8 cellular contexts compared by ENCODE assay signal in genomic region chr1:58546520-58547308, GRCh38. TPM values are rescaled to one million over a fixed set of nuclear protein-coding genes. Genes with fewer than 3 reads are reported as not detected.
A peak's percentile ranks its signal among the peaks of the same experiment; 100 is the strongest.
DNase-seq lines count a peak whose midpoint lies in the region; ATAC-seq and TF ChIP-seq lines count a peak whose summit lies in the region.

TSS of gene OMA1 (minus strand) at chr1:58546726. CDS start at chr1:58539294, 7,432 bp downstream.

- H3K27ac Mint-ChIP-seq in activated naive CD8-positive, alpha-beta T cell treated with anti-CD3 and anti-CD28 coated beads, Interleukin-2, amount 50 U/mL, for 24 hours = peak within 1 kb of the TSS; percentile 96
- H3K27ac Mint-ChIP-seq in type B pancreatic cell = peak within 1 kb of the TSS; percentile 96

- H3K4ac ChIP-seq in trophoblast cell (ENCODE audit: low read depth, low read length) = peak within 1 kb of the TSS; percentile 22

- H3K18ac ChIP-seq in trophoblast cell (ENCODE audit: low read length) = peak within 1 kb of the TSS; percentile 37

- H3K36me3 Mint-ChIP-seq in activated naive CD8-positive, alpha-beta T cell treated with anti-CD3 and anti-CD28 coated beads, Interleukin-2, amount 50 U/mL, for 24 hours (ENCODE audit: low read depth) = no peaks in the 10 kb centered on the region
- no peaks in the 10 kb centered on the region for H3K36me3 Mint-ChIP-seq in type B pancreatic cell

- H2BK5ac ChIP-seq in trophoblast cell (ENCODE audit: low read depth, low read length, poor library complexity) = peak within 1 kb of the TSS; percentile 62

- H3K9me3 ChIP-seq in trophoblast cell (ENCODE audit: insufficient read depth, low read depth, low read length) = no peaks in the 10 kb centered on the region

- ATAC-seq in HG02678 (IDR thresholded peaks at IDR 0.05; ENCODE audit: unreplicated experiment) (peak; percentile 92), Right ventricle myocardium superior (ENCODE audit: poor library complexity) (peak; percentile 99)
- ATAC-seq in activated naive CD8-positive, alpha-beta T cell treated with anti-CD3 and anti-CD28 coated beads, Interleukin-2, amount 50 U/mL, for 24 hours = peak; percentile 95

- peak within 1 kb of the TSS; percentile 80 for H4K8ac ChIP-seq in trophoblast cell (ENCODE audit: low read depth, low read length)

- peak within 1 kb of the TSS; percentile 76 for H3K4me2 ChIP-seq in trophoblast cell (ENCODE audit: low read length)

- peak within 1 kb of the TSS; percentile 23 for H2BK12ac ChIP-seq in trophoblast cell (ENCODE audit: low read length)

- H3K27me3 Mint-ChIP-seq in activated naive CD8-positive, alpha-beta T cell treated with anti-CD3 and anti-CD28 coated beads, Interleukin-2, amount 50 U/mL, for 24 hours = no peaks in the 10 kb centered on the region
- H3K27me3 Mint-ChIP-seq in type B pancreatic cell = no peaks in the 10 kb centered on the region

- H3K4me3 ChIP-seq in GM12865 (ENCODE audit: low read depth, low read length) (peak within 1 kb of the TSS; percentile 77), trophoblast cell (ENCODE audit: low read depth, low read length) (peak within 1 kb of the TSS; percentile 83)

- no peaks in the 10 kb centered on the region for H3K36me3 ChIP-seq in trophoblast cell (ENCODE audit: control insufficient read depth in 1 of 2, insufficient read depth in 2 of 2, low read length in 2 of 2)

- no peaks in the 10 kb centered on the region for H3K79me2 ChIP-seq in trophoblast cell (ENCODE audit: control insufficient read depth, insufficient read depth, low read length, poor library complexity)

- H3K27me3 ChIP-seq in trophoblast cell (ENCODE audit: insufficient read depth, low read length) = no peaks in the 10 kb centered on the region

- H4K91ac ChIP-seq in trophoblast cell (ENCODE audit: low read depth, low read length) = peak within 1 kb of the TSS; percentile 49

- H2BK120ac ChIP-seq in trophoblast cell (ENCODE audit: insufficient read depth, low read length, poor library complexity) = peak within 1 kb of the TSS; percentile 25

- WGBS in trophoblast cell (ENCODE audit: extremely low coverage, insufficient coverage, insufficient read length) = no CpG with 5 or more reads among the region's 46 CpGs

- peaks cover 27% of the 10 kb centered on the region for H3K4me1 Mint-ChIP-seq in activated naive CD8-positive, alpha-beta T cell treated with anti-CD3 and anti-CD28 coated beads, Interleukin-2, amount 50 U/mL, for 24 hours
- H3K4me1 Mint-ChIP-seq in type B pancreatic cell (ENCODE audit: unreplicated experiment) = peaks cover 25% of the 10 kb centered on the region

- no peak within 1 kb of the TSS for H3K23ac ChIP-seq in trophoblast cell (ENCODE audit: low read length)

- peak within 1 kb of the TSS; percentile 70 for H3K9ac ChIP-seq in trophoblast cell (ENCODE audit: low read length)

- peak within 1 kb of the TSS; percentile 67 for H4K12ac ChIP-seq in trophoblast cell (ENCODE audit: low read depth, low read length)

- TF ChIP-seq CTCF in GM12865 (IDR thresholded peaks at IDR 0.05; ENCODE audit: insufficient read depth, low read depth, low read length, missing control alignments) (peak; percentile 98), type B pancreatic cell (conservative IDR thresholded peaks at IDR 0.05) (peak; percentile 99)

- peak within 1 kb of the TSS; percentile 82 for H3K27ac ChIP-seq in trophoblast cell (ENCODE audit: low read depth, low read length)

- no peaks in the 10 kb centered on the region for H3K9me3 Mint-ChIP-seq in activated naive CD8-positive, alpha-beta T cell treated with anti-CD3 and anti-CD28 coated beads, Interleukin-2, amount 50 U/mL, for 24 hours
- H3K9me3 Mint-ChIP-seq in type B pancreatic cell = no peaks in the 10 kb centered on the region

- no peaks in the 10 kb centered on the region for H3K4me1 ChIP-seq in trophoblast cell (ENCODE audit: control insufficient read depth in 1 of 2, insufficient read depth in 2 of 2, low read length in 2 of 2)

- peak within 1 kb of the TSS; percentile 57 for H3K14ac ChIP-seq in trophoblast cell (ENCODE audit: low read length)

- intact Hi-C loops in Right ventricle myocardium superior (cut with DNase I) = no loop called here

- H3K79me1 ChIP-seq in trophoblast cell (ENCODE audit: low read length) = peaks cover 7% of the 10 kb centered on the region

- no peak within 1 kb of the TSS for H2AK5ac ChIP-seq in trophoblast cell (ENCODE audit: low read length)

- DNase-seq in GM12865 (ENCODE audit: low read depth) (peak; percentile 98), NCI-H128 (lab: John Stamatoyannopoulos, UW; ENCODE audit: unreplicated experiment) (peak; percentile 92), SW 1271 (lab: John Stamatoyannopoulos, UW) (peak; percentile 70 to 91), Right ventricle myocardium superior (peak; percentile 99), trophoblast cell (peak; percentile 99), type B pancreatic cell (ENCODE audit: extremely low spot score, unreplicated experiment) (peak; percentile 98)
- peak; percentile 98 for DNase-seq in activated naive CD8-positive, alpha-beta T cell treated with anti-CD3 and anti-CD28 coated beads, Interleukin-2, amount 50 U/mL, for 24 hours

- H3K4me3 Mint-ChIP-seq in activated naive CD8-positive, alpha-beta T cell treated with anti-CD3 and anti-CD28 coated beads, Interleukin-2, amount 50 U/mL, for 24 hours = peak within 1 kb of the TSS; percentile 92
- peak within 1 kb of the TSS; percentile 90 for H3K4me3 Mint-ChIP-seq in type B pancreatic cell

- peak within 1 kb of the TSS; percentile 42 for H2AFZ ChIP-seq in trophoblast cell (ENCODE audit: insufficient read depth, low read length, poor library complexity)

RNA-seq across cellular contexts. Expression of gene OMA1, which starts in this region (rescaled TPM):
- total RNA-seq in Right ventricle myocardium superior = 32.9 TPM
- 8.5 and 9.1 TPM in 2 replicates for polyA plus RNA-seq in trophoblast cell (2013)
- 19.1 and 22.4 TPM in 2 replicates for total RNA-seq in type B pancreatic cell (ENCODE audit: low replicate concordance)

Comparison
In these comparisons a context has a peak if more than half of its experiments do, and no peak if none do; other contexts are left out.
1. Peak in every context shown above with its lines: DNase-seq, ATAC-seq, H3K4me3 ChIP-seq and H3K27ac ChIP-seq.